ENCODE assay signal across 8 cellular contexts in genomic region chr17:43483674-43484551, GRCh38. TPM values are rescaled to one million over a fixed set of nuclear protein-coding genes. Genes with fewer than 3 reads are reported as not detected.
DNase-seq lines count a peak whose midpoint lies in the region; ATAC-seq and TF ChIP-seq lines count a peak whose summit lies in the region.

Gene DHX8, plus strand, starts transcription at chr17:43483975. Its CDS starts 63 bp downstream, at chr17:43484038.

- H3K27ac Mint-ChIP-seq in activated naive CD4-positive, alpha-beta T cell treated with anti-CD3 and anti-CD28 coated beads, Interleukin-2, amount 50 U/mL, for 72 hours: peak within 1 kb of the TSS; percentile 96 to 100

- H3K27ac ChIP-seq in thoracic aorta: peak within 1 kb of the TSS; percentile 70 to 78

- H3K9me3 ChIP-seq in thoracic aorta: no peaks in the 10 kb centered on the region

- TF ChIP-seq CTCF in GM10248 (IDR thresholded peaks at IDR 0.05; ENCODE audit: control extremely low read depth, extremely low read depth, low read depth, missing control alignments) (peak; percentile 100), omental fat pad (IDR thresholded peaks at IDR 0.05) (peak in 2 of 3 donors; percentile 100), thoracic aorta (IDR thresholded peaks at IDR 0.05) (peak; percentile 99)

- no peaks in the 10 kb centered on the region for H3K9me3 Mint-ChIP-seq in activated naive CD4-positive, alpha-beta T cell treated with anti-CD3 and anti-CD28 coated beads, Interleukin-2, amount 50 U/mL, for 72 hours

- POLR2A ChIA-PET in GM10248 (lab: Yijun Ruan, JAX): interaction anchor here (0.8 to 2.8 kb wide), 6 partner anchors 85 to 486 kb away, joined by 3 to 30 read pairs (median 8); partner anchors contain the start of genes ARL4D and RPL27

- DNase-seq in GM10248 (ENCODE audit: extremely low spot score) (peak; percentile 94), NCI-H1048 (lab: John Stamatoyannopoulos, UW) (peak; percentile 96), glomerular endothelial cell (ENCODE audit: extremely low read depth, low read depth, low spot score) (peak; percentile 96), omental fat pad (ENCODE audit: low spot score) (peak; percentile 98), thoracic aorta (ENCODE audit: low spot score) (peak; percentile 90)
- peak; percentile 99 for DNase-seq in activated naive CD4-positive, alpha-beta T cell treated with anti-CD3 and anti-CD28 coated beads, Interleukin-2, amount 50 U/mL, for 72 hours (ENCODE audit: low spot score in 2 of 2)

- H3K36me3 Mint-ChIP-seq in activated naive CD4-positive, alpha-beta T cell treated with anti-CD3 and anti-CD28 coated beads, Interleukin-2, amount 50 U/mL, for 72 hours: peaks cover 9 to 12% of the 10 kb centered on the region in 2 donors

- peak; percentile 91 for ATAC-seq in HG02571 (IDR thresholded peaks at IDR 0.05; ENCODE audit: unreplicated experiment)
- ATAC-seq in SK-N-SH treated with all-trans-retinoic acid at 6 μM for 48 hours: peak; percentile 99
- ATAC-seq in activated naive CD4-positive, alpha-beta T cell treated with anti-CD3 and anti-CD28 coated beads, Interleukin-2, amount 50 U/mL, for 72 hours: peak; percentile 97 to 99
- ATAC-seq in omental fat pad (ENCODE audit: low FRiP score): peak; percentile 100
- ATAC-seq in thoracic aorta (ENCODE audit: insufficient number of reproducible peaks, low FRiP score, low read depth): peak; percentile 96

- CTCF ChIA-PET in GM10248 (lab: Yijun Ruan, JAX): interaction anchor here (0.6 to 7.4 kb wide), 60 partner anchors 9 to 1817 kb away, joined by 3 to 266 read pairs (median 5); partner anchors contain the start of genes ARL4D, BECN1, ETV4 and RPL27

- no peaks in the 10 kb centered on the region for H3K27me3 ChIP-seq in thoracic aorta (replicated peaks; ENCODE audit: insufficient read depth)

- H3K36me3 ChIP-seq in thoracic aorta: no peaks in the 10 kb centered on the region

- peak within 1 kb of the TSS; percentile 70 for H3K4me3 ChIP-seq in thoracic aorta

- peaks cover 17 to 21% of the 10 kb centered on the region in 2 donors for H3K4me1 ChIP-seq in thoracic aorta (ENCODE audit: control insufficient read depth in 1 of 2, low read depth in 2 of 2)

TF ChIP-seq in SK-N-SH treated with all-trans-retinoic acid at 6 μM for 48 hours, 23 proteins besides CTCF, POLR2A, EP300 and RAD21:
- no peak for TF ChIP-seq TOX (CRISPR knock-in tag; IDR thresholded peaks at IDR 0.05; ENCODE audit: borderline replicate concordance)
TF ChIP-seq in SK-N-SH treated with all-trans-retinoic acid at 6 μM for 48 hours: peak in this region for 0.

RNA-seq across cellular contexts. Expression of gene DHX8, which starts in this region (rescaled TPM):
- total RNA-seq in activated naive CD4-positive, alpha-beta T cell treated with anti-CD3 and anti-CD28 coated beads, Interleukin-2, amount 50 U/mL, for 72 hours: 10 to 100 TPM; 42.6 to 71.0 TPM
- total RNA-seq in glomerular endothelial cell (30.8 and 36.8 TPM in 2 replicates), omental fat pad (10 to 100 TPM; 22.5 to 48.5 (median 31.9) TPM), thoracic aorta (10 to 100 TPM; 37.2 to 43.6 TPM)

Comparison
In these comparisons a context has a peak if more than half of its experiments do, and no peak if none do; other contexts are left out.
1. Peak in every context shown above with its lines: DNase-seq, ATAC-seq, H3K4me3 ChIP-seq and H3K27ac ChIP-seq.